ENCODE assay signal across 19 cellular contexts in genomic region chr15:68888419-68888818, GRCh38. TPM values are rescaled to one million over a fixed set of nuclear protein-coding genes. Genes with fewer than 3 reads are reported as not detected.
A peak's percentile ranks its signal among the peaks of the same experiment; 100 is the strongest.
DNase-seq lines count a peak whose midpoint lies in the region; ATAC-seq, FAIRE-seq and TF ChIP-seq lines count a peak whose summit lies in the region.
"Had no signal": no experiment of that assay in that cellular context is flagged by ENCODE, and none has a peak within 500 bp of the region (broad histone marks: within the 10 kb centered on the region; RNA-seq: fewer than 3 reads in every experiment).

No MANE protein-coding gene starts in this region.

- TF ChIP-seq CTCF in natural killer cell (IDR thresholded peaks at IDR 0.05): no peak

- no peak overlapping the region for H3K27ac Mint-ChIP-seq in T-helper 2 cell treated with Interferon-gamma antibody and Interleukin-4, amounts not matched to agents 5 μg/mL and 100 μg/mL, for 36 hours
- H3K27ac Mint-ChIP-seq in central memory CD8-positive, alpha-beta T cell (ENCODE audit: low read depth): peak overlapping the region; percentile 19
- H3K27ac Mint-ChIP-seq in natural killer cell: no peak overlapping the region

- ATAC-seq in central memory CD8-positive, alpha-beta T cell (replicated peaks; ENCODE audit: extremely low read depth, poor library complexity, severe bottlenecking): peak; percentile 68
- ATAC-seq in natural killer cell (peak in 2 of 3 donors; percentile 69 to 85), GM21390 (IDR thresholded peaks at IDR 0.05; ENCODE audit: unreplicated experiment) (no peak)
- ATAC-seq: gastrocnemius medialis, left cardiac atrium, PC-3, sciatic nerve had no signal

- intact Hi-C loops in natural killer cell (cut with micrococcal nuclease): no loop called here

- H3K4me3 Mint-ChIP-seq in T-helper 2 cell treated with Interferon-gamma antibody and Interleukin-4, amounts not matched to agents 5 μg/mL and 100 μg/mL, for 36 hours: peak overlapping the region; percentile 55
- H3K4me3 Mint-ChIP-seq in central memory CD8-positive, alpha-beta T cell: peak overlapping the region; percentile 50
- peak overlapping the region; percentile 55 for H3K4me3 Mint-ChIP-seq in natural killer cell
- H3K4me3 Mint-ChIP-seq: neural crest cell had no signal

- no peaks in the 10 kb centered on the region for H3K36me3 Mint-ChIP-seq in T-helper 2 cell treated with Interferon-gamma antibody and Interleukin-4, amounts not matched to agents 5 μg/mL and 100 μg/mL, for 36 hours (ENCODE audit: low read depth)
- H3K36me3 Mint-ChIP-seq in central memory CD8-positive, alpha-beta T cell (ENCODE audit: insufficient read depth): no peaks in the 10 kb centered on the region
- no peaks in the 10 kb centered on the region for H3K36me3 Mint-ChIP-seq in natural killer cell

- H3K27me3 Mint-ChIP-seq in T-helper 2 cell treated with Interferon-gamma antibody and Interleukin-4, amounts not matched to agents 5 μg/mL and 100 μg/mL, for 36 hours (ENCODE audit: low read depth): peaks cover 16% of the 10 kb centered on the region
- H3K27me3 Mint-ChIP-seq in central memory CD8-positive, alpha-beta T cell: peaks cover 50% of the 10 kb centered on the region
- peaks cover 12 to 24% of the 10 kb centered on the region in 2 donors for H3K27me3 Mint-ChIP-seq in natural killer cell (ENCODE audit: low read depth in 2 of 2)

- H3K9me3 Mint-ChIP-seq in T-helper 2 cell treated with Interferon-gamma antibody and Interleukin-4, amounts not matched to agents 5 μg/mL and 100 μg/mL, for 36 hours: no peaks in the 10 kb centered on the region
- no peaks in the 10 kb centered on the region for H3K9me3 Mint-ChIP-seq in central memory CD8-positive, alpha-beta T cell
- H3K9me3 Mint-ChIP-seq in natural killer cell: no peaks in the 10 kb centered on the region

- no peaks in the 10 kb centered on the region for H3K4me1 Mint-ChIP-seq in T-helper 2 cell treated with Interferon-gamma antibody and Interleukin-4, amounts not matched to agents 5 μg/mL and 100 μg/mL, for 36 hours (ENCODE audit: low read depth)
- peaks cover 9% of the 10 kb centered on the region for H3K4me1 Mint-ChIP-seq in central memory CD8-positive, alpha-beta T cell
- H3K4me1 Mint-ChIP-seq in natural killer cell: no peaks in the 10 kb centered on the region
- H3K4me1 Mint-ChIP-seq: neural crest cell had no signal

- DNase-seq in T-helper 2 cell treated with Interferon-gamma antibody and Interleukin-4, amounts not matched to agents 5 μg/mL and 100 μg/mL, for 36 hours (ENCODE audit: low spot score): no peak
- DNase-seq in T-helper 2 cell (no peak), NCI-H69 (lab: John Stamatoyannopoulos, UW) (peak; percentile 37), natural killer cell (no peak), RCC 7860 (ENCODE audit: low spot score) (no peak), NCI-H1694 (lab: John Stamatoyannopoulos, UW) (no peak)
- no peak for DNase-seq in central memory CD8-positive, alpha-beta T cell (ENCODE audit: low spot score in 2 of 2)
- DNase-seq: 8988T; Calu3; effector CD8-positive, alpha-beta T cell; gastrocnemius medialis; GOT3; left cardiac atrium; NCI-H2227 treated with DMSO at 0.1 percent for 48 hours; PC-3; transverse colon had no signal

- FAIRE-seq in RCC 7860 (lab: Jason Lieb, UNC): no peak

RNA-seq across cellular contexts. Expression of gene SPESP1, which starts 41.9 kb away (rescaled TPM):
- under 1 TPM in 1 of 3 donors, not detected in 2; 0.43 TPM for total RNA-seq in natural killer cell
- total RNA-seq: Calu3, neural crest cell, PC-3 had no signal
